ENCODE assay signal across 8 cellular contexts in the genomic region with DNA sequence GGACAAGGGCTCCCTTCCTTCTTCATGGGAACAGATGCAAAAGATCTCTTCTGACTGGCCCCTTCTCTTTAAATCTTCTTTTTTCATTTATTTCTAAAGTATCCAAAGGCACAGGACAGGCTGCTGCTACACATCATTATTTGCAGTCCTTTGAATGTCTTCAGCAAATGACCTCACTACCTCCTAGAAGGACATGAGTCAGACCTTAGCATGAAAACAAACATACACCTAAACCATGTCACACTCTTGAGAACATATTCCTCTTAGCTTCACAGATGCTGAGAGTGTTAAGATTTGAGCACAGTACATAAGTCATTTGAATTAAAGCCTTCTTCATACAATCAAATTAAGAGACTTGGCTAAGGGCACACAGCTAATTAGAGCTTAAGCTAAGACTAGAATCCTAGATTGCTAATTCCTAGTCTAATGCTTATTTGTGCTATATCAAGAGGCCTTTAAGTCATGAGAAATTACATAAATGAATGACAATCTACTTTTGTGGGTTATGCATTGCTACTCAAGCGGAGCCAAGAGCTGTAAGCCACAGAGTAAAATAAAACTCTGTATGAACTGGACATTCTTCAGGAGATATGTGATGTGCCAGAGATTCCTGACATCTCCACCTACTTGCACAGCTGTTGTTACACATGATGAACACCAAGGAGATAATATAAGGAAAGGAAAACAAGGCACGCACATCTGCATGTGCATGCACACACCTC.
A peak's percentile ranks its signal among the peaks of the same experiment; 100 is the strongest.
DNase-seq lines count a peak whose midpoint lies in the region; ATAC-seq and TF ChIP-seq lines count a peak whose summit lies in the region.

No MANE protein-coding gene starts in this region.

- H3K27ac ChIP-seq in lung (ENCODE audit: low read depth in 1 of 2, low read length in 1 of 2), result peak overlapping the region in 1 of 2 donors; percentile 45

- peaks cover 0 to 4% of the 10 kb centered on the region in 2 donors for H3K9me3 ChIP-seq in lung (ENCODE audit: control insufficient read depth in 2 of 2, insufficient read depth in 1 of 2, low read length in 1 of 2)

- WGBS in lung, 2 donors, result 95 to 96% methylated on average over 2 of the region's 2 CpGs

- no peak overlapping the region for H3K4me3 Mint-ChIP-seq in WTC11

- no peaks in the 10 kb centered on the region for H3K9me3 Mint-ChIP-seq in WTC11

- H3K27me3 ChIP-seq in lung (ENCODE audit: control insufficient read depth, insufficient read depth), result no peaks in the 10 kb centered on the region

- H3K36me3 ChIP-seq in lung (ENCODE audit: control insufficient read depth in 2 of 2, insufficient read depth in 2 of 2, low read length in 2 of 2), result no peaks in the 10 kb centered on the region

- no peaks in the 10 kb centered on the region; the same call in 1 of the 2 replicates for H3K27me3 Mint-ChIP-seq in WTC11 (ENCODE audit: low read depth)

- no peaks in the 10 kb centered on the region for H3K36me3 Mint-ChIP-seq in WTC11

- H3K4me1 Mint-ChIP-seq in WTC11, result no peaks in the 10 kb centered on the region

- H3K4me3 ChIP-seq in lung, result no peak overlapping the region

- POLR2A ChIA-PET in WTC11 (lab: Charles Lee), result no interaction called here

- H3K4me1 ChIP-seq in lung (ENCODE audit: control insufficient read depth in 2 of 2, insufficient read depth in 2 of 2, low read length in 2 of 2), result no peaks in the 10 kb centered on the region

- no peak overlapping the region for H3K27ac Mint-ChIP-seq in WTC11

- TF ChIP-seq CTCF in GM13977 (IDR thresholded peaks at IDR 0.05; ENCODE audit: extremely low read depth, insufficient read depth, missing control alignments) (no peak), lung (IDR thresholded peaks at IDR 0.05; ENCODE audit: control extremely low read depth, extremely low read depth) (no peak), WTC11 (IDR thresholded peaks at IDR 0.05) (no peak)

- in situ Hi-C loops in GM13977 (cut with MboI; ENCODE audit: low pct_unique_long_range_greater_than_20kb, low sequenced_read_pairs, unreplicated experiment), result no loop called here

- peak; percentile 12 for DNase-seq in GM13977 (ENCODE audit: low spot score)
- DNase-seq in NCI-H226, result peak; percentile 39
- no peak for DNase-seq in lung (ENCODE audit: low spot score)
- no peak for DNase-seq in NCI-H128 (lab: John Stamatoyannopoulos, UW; ENCODE audit: unreplicated experiment)
- DNase-seq in WTC11 (ENCODE audit: low spot score), result no peak
- no peak for DNase-seq in COLO829 (ENCODE audit: low spot score)
- DNase-seq in globus pallidus (ENCODE audit: low spot score), result no peak

- CTCF ChIA-PET in WTC11 (lab: Charles Lee), result no interaction called here

- ATAC-seq in GM21786 (IDR thresholded peaks at IDR 0.05; ENCODE audit: unreplicated experiment) (peak; percentile 83), lung (ENCODE audit: insufficient read depth, low FRiP score) (peak; percentile 54), WTC11 (no peak)

TF ChIP-seq in WTC11, 78 proteins besides CTCF, POLR2A, EP300 and RAD21:
- TF ChIP-seq ZNF317 (CRISPR knock-in tag; IDR thresholded peaks at IDR 0.05; ENCODE audit: borderline replicate concordance, low read depth) (no peak), FOXP1 (CRISPR knock-in tag; IDR thresholded peaks at IDR 0.05; ENCODE audit: borderline replicate concordance) (no peak)
- TF ChIP-seq, protein P1, sequence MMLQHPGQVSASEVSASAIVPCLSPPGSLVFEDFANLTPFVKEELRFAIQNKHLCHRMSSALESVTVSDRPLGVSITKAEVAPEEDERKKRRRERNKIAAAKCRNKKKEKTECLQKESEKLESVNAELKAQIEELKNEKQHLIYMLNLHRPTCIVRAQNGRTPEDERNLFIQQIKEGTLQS (CRISPR knock-in tag; conservative IDR thresholded peaks at IDR 0.05), result no peak

Comparison
In these comparisons a context has a peak if more than half of its experiments do, and no peak if none do; other contexts are left out.
1. DNase-seq: peak in GM13977 (single experiment) and NCI-H226 (single experiment); none in lung (single experiment), NCI-H128 (single experiment), WTC11 (single experiment), COLO829 (single experiment) and globus pallidus (single experiment).